1 cellular context compared by ENCODE assay signal in the genomic region with DNA sequence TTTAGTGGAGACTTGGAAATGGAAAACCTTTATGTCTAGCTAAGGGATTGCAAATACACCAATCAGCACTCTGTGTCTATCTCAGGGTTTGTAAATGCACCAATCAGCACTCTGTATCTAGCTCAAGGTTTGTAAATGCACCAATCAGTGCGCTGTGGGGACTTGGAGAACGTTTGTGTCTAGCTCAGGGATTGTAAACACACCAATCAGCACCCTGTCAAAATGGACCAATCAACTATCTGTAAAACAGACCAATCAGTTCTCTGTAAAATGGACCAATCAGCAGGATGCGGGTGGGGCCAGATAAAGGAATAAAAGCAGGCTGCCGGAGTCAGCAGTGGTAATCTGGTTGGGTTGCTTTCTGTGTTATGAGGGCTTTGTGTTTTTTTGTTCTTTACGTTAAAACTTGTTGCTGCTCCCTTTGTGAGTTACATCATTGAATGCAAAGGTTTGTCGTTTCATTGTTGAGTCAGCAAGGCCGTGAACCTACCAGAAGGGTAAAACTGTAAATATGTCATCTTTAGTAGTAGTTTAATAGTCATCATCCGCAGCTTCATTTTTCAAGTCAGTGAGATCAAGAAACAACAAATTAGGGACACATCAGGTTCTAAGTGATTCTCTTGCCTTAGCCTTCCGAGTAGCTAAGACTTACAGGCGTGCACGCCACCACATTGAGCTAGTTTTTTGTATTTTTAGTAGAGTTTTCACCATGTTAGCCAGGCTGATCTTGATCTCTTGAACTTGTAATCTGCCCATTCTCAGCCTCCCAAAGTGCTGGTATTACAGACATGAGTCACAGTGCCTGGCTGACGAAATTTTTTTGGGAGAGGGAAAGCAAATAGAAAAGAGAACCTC.
TF ChIP-seq lines count a peak whose summit lies in the region.

No MANE protein-coding gene starts in this region.

TF ChIP-seq in HepG2, 621 proteins besides CTCF, POLR2A, EP300 and RAD21:
- TF ChIP-seq NFYB (CRISPR knock-in tag; IDR thresholded peaks at IDR 0.05) (peak; percentile 78), ZMYM4 (CRISPR knock-in tag; IDR thresholded peaks at IDR 0.05) (peak; percentile 49; the same call in 1 of the 2 replicates), NFYC (CRISPR knock-in tag; IDR thresholded peaks at IDR 0.05) (peak; percentile 77), ATF7-NPFF (CRISPR knock-in tag; IDR thresholded peaks at IDR 0.05; ENCODE audit: low read depth) (no peak)
